24 cellular contexts compared by ENCODE assay signal in genomic region chr13:74316531-74316930, GRCh38.
DNase-seq lines count a peak whose midpoint lies in the region; ATAC-seq and TF ChIP-seq lines count a peak whose summit lies in the region.
"Had no signal": no experiment of that assay in that cellular context is flagged by ENCODE, and none has a peak within 500 bp of the region (broad histone marks: within the 10 kb centered on the region; RNA-seq: fewer than 3 reads in every experiment).

No MANE protein-coding gene starts in this region.

- TF ChIP-seq CTCF in IMR-90 (conservative IDR thresholded peaks at IDR 0.05; ENCODE audit: low read depth, low read length) = no peak

- H3K4me3 ChIP-seq in IMR-90 (ENCODE audit: insufficient read depth, low read depth, low read length) = no peak overlapping the region
- H3K4me3 ChIP-seq: smooth muscle cell, tibial artery had no signal

- H3K18ac ChIP-seq in IMR-90 (ENCODE audit: low read depth, low read length) = no peak overlapping the region

- H3K36me3 Mint-ChIP-seq in naive thymus-derived CD8-positive, alpha-beta T cell = peaks cover 0 to 14% (median 2%) of the 10 kb centered on the region in 3 donors
- H3K36me3 Mint-ChIP-seq: IgD-negative memory B cell had no signal

- no peak for TF ChIP-seq POLR2A in IMR-90 (IDR thresholded peaks at IDR 0.05; ENCODE audit: low read depth, low read length)

- no peak overlapping the region for H3K23ac ChIP-seq in IMR-90 (ENCODE audit: low read depth, low read length)

- POLR2A ChIA-PET in HEK293T (lab: Yijun Ruan, JAX) (interaction anchor here (0.8 to 1.4 kb wide), 3 partner anchors 8 to 184 kb away, joined by 3 to 7 read pairs (median 3); no protein-coding TSS in a partner anchor), IMR-90 (lab: Charles Lee; ENCODE audit: unreplicated experiment) (no interaction called here)
- POLR2A ChIA-PET in naive thymus-derived CD8-positive, alpha-beta T cell (lab: Charles Lee) = no interaction called here

- H2AK5ac ChIP-seq in IMR-90 (ENCODE audit: low read depth, low read length) = no peak overlapping the region

- no peak overlapping the region for H3K9ac ChIP-seq in IMR-90 (ENCODE audit: low read depth, low read length)

- no peak overlapping the region for H3K4me3 Mint-ChIP-seq in naive thymus-derived CD8-positive, alpha-beta T cell
- H3K4me3 Mint-ChIP-seq: activated B cell treated with CpG ODN at 0.5 μM for 24 hours; activated CD4-positive, alpha-beta memory T cell treated with anti-CD3 and anti-CD28 coated beads for 36 hours; IgD-negative memory B cell; T-helper 2 cell treated with Interferon-gamma antibody and Interleukin-4, amounts not matched to agents 5 μg/mL and 100 μg/mL, for 36 hours had no signal

- H2BK5ac ChIP-seq in IMR-90 (ENCODE audit: low read depth, low read length, poor library complexity, severe bottlenecking) = no peak overlapping the region

- dilution Hi-C loops in IMR-90 (cut with HindIII; ENCODE audit: low sequenced_read_pairs, unreplicated experiment) = no loop called here

- in situ Hi-C loops in IMR-90 (cut with MboI; ENCODE audit: low sequenced_read_pairs) = no loop called here

- H4K5ac ChIP-seq in IMR-90 (ENCODE audit: low read depth, low read length) = no peak overlapping the region

- intact Hi-C loops in IMR-90 (cut with micrococcal nuclease) = no loop called here

- no peak overlapping the region for H2BK15ac ChIP-seq in IMR-90 (ENCODE audit: low read depth, low read length)

- H2AFZ ChIP-seq in IMR-90 (replicated peaks; ENCODE audit: low read length, poor library complexity) = no peak overlapping the region

- no TSS peak for BruUV-seq in IMR-90 (replicated peaks; lab: Mats Ljungman, UMichigan)

- no peak overlapping the region for H2AK9ac ChIP-seq in IMR-90 (replicated peaks; ENCODE audit: low read depth, low read length, poor library complexity)

- no peak overlapping the region for H3K14ac ChIP-seq in IMR-90 (replicated peaks; ENCODE audit: low read depth, low read length)

- no peak overlapping the region for H3K56ac ChIP-seq in IMR-90 (ENCODE audit: extremely low read depth, insufficient read depth, low read length)

- CTCF ChIA-PET in HEK293T (lab: Yijun Ruan, JAX) (interaction anchor here (1.8 kb wide), 1 partner anchor 9 kb away, joined by 4 read pairs; no protein-coding TSS in a partner anchor), IMR-90 (lab: Yijun Ruan, JAX) (no interaction called here)

- H3K4ac ChIP-seq in IMR-90 (ENCODE audit: low read depth, low read length) = no peak overlapping the region

- H3K27me3 Mint-ChIP-seq in naive thymus-derived CD8-positive, alpha-beta T cell = no peaks in the 10 kb centered on the region
- H3K27me3 Mint-ChIP-seq: activated CD4-positive, alpha-beta memory T cell treated with anti-CD3 and anti-CD28 coated beads for 36 hours; IgD-negative memory B cell had no signal

- no CpG with 5 or more reads among the region's 1 CpG for WGBS in IMR-90 (ENCODE audit: extremely low coverage in 2 of 2, insufficient read length in 1 of 2), 2 experiments

- no peaks in the 10 kb centered on the region for H3K9me1 ChIP-seq in IMR-90 (ENCODE audit: insufficient read depth, low read length)

- no peak overlapping the region for H2BK120ac ChIP-seq in IMR-90 (ENCODE audit: low read depth, low read length)

- H3K9me3 Mint-ChIP-seq in naive thymus-derived CD8-positive, alpha-beta T cell = peaks cover 0 to 5% (median 0%) of the 10 kb centered on the region in 9 donors
- H3K9me3 Mint-ChIP-seq: T-helper 2 cell treated with Interferon-gamma antibody and Interleukin-4, amounts not matched to agents 5 μg/mL and 100 μg/mL, for 36 hours had no signal

- peaks cover 7 to 13% (median 9%) of the 10 kb centered on the region in 4 donors for H3K4me1 Mint-ChIP-seq in naive thymus-derived CD8-positive, alpha-beta T cell
- H3K4me1 Mint-ChIP-seq: activated B cell treated with CpG ODN at 0.5 μM for 24 hours had no signal

- H4K91ac ChIP-seq in IMR-90 (ENCODE audit: insufficient read depth, low read depth, low read length) = no peak overlapping the region

- no peaks in the 10 kb centered on the region for H3K4me1 ChIP-seq in IMR-90 (ENCODE audit: control insufficient read depth, insufficient read depth, low read length)
- H3K4me1 ChIP-seq: tibial artery had no signal

- ATAC-seq in IMR-90 (ENCODE audit: low read depth) (no peak), GM21367 (IDR thresholded peaks at IDR 0.05; ENCODE audit: unreplicated experiment) (no peak)
- peak; percentile 44 to 51 for ATAC-seq in naive thymus-derived CD8-positive, alpha-beta T cell
- ATAC-seq: left ventricle myocardium superior, SK-N-SH treated with all-trans-retinoic acid at 6 μM for 48 hours had no signal

- no peak overlapping the region for H2BK20ac ChIP-seq in IMR-90 (ENCODE audit: low read depth, low read length)

- H3K27ac ChIP-seq in IMR-90 (ENCODE audit: insufficient read depth, low read length) = no peak overlapping the region
- H3K27ac ChIP-seq: HL-60, tibial artery had no signal

- no peak for TF ChIP-seq RAD21 in IMR-90 (IDR thresholded peaks at IDR 0.05; ENCODE audit: low read length)

- H3K27me3 ChIP-seq in IMR-90 (ENCODE audit: control insufficient read depth, insufficient read depth, low read length) = no peaks in the 10 kb centered on the region
- H3K27me3 ChIP-seq: tibial artery had no signal

- no peaks in the 10 kb centered on the region for H3K79me1 ChIP-seq in IMR-90 (ENCODE audit: low read depth in 1 of 2, low read length in 2 of 2)

- no peak overlapping the region for H4K8ac ChIP-seq in IMR-90 (ENCODE audit: low read depth in 2 of 2, low read length in 2 of 2)

- H3K4me2 ChIP-seq in IMR-90 (ENCODE audit: low read depth, low read length) = no peak overlapping the region
- H3K4me2 ChIP-seq: smooth muscle cell had no signal

- H3K36me3 ChIP-seq in IMR-90 (ENCODE audit: control insufficient read depth, insufficient read depth, low read length) = no peaks in the 10 kb centered on the region
- H3K36me3 ChIP-seq: tibial artery had no signal

- no peaks in the 10 kb centered on the region for H4K20me1 ChIP-seq in IMR-90 (ENCODE audit: insufficient read depth, low read length)

- DNase-seq in HEK293T (ENCODE audit: extremely low spot score) (no peak), IMR-90 (peak; percentile 1), amniotic epithelial cell (ENCODE audit: low read depth) (peak; percentile 95), DMS53 treated with DMSO at 0.1 percent for 48 hours (lab: John Stamatoyannopoulos, UW; ENCODE audit: unreplicated experiment) (no peak), NCI-H526 treated with DMSO at 0.1 percent for 48 hours (lab: John Stamatoyannopoulos, UW) (no peak)
- peak in 2 of 10 donors; percentile 10 to 13 for DNase-seq in naive thymus-derived CD8-positive, alpha-beta T cell
- DNase-seq: activated B cell treated with CpG ODN at 0.5 μM for 24 hours; activated CD4-positive, alpha-beta memory T cell treated with anti-CD3 and anti-CD28 coated beads for 36 hours; activated naive CD4-positive, alpha-beta T cell; activated T-cell treated with anti-CD3 and anti-CD28 coated beads, Interleukin-2, amount 50 U/mL, for 1 hour; caudate nucleus; dermis blood vessel endothelial cell; DMS53; GOT3; left ventricle myocardium superior; NCI-H1694; stimulated activated naive CD4-positive, alpha-beta T cell treated with Interleukin-2 at 50 U/mL for 16 hours; tibial artery had no signal

- H3K9me3 ChIP-seq in IMR-90 (ENCODE audit: control insufficient read depth, insufficient read depth, low read length) = no peaks in the 10 kb centered on the region
- H3K9me3 ChIP-seq: tibial artery had no signal

- H3K27ac Mint-ChIP-seq in naive thymus-derived CD8-positive, alpha-beta T cell = peak overlapping the region in 3 of 10 donors; percentile 5 to 7 (median 7)
- H3K27ac Mint-ChIP-seq: activated B cell treated with CpG ODN at 0.5 μM for 24 hours; activated CD4-positive, alpha-beta memory T cell treated with anti-CD3 and anti-CD28 coated beads for 36 hours; IgD-negative memory B cell; T-helper 2 cell treated with Interferon-gamma antibody and Interleukin-4, amounts not matched to agents 5 μg/mL and 100 μg/mL, for 36 hours had no signal

TF ChIP-seq in HEK293T, 16 proteins besides CTCF, POLR2A, EP300 and RAD21:
- no peak for TF ChIP-seq ZNF384 (IDR thresholded peaks at IDR 0.05)
- TF ChIP-seq PKNOX1 (IDR thresholded peaks at IDR 0.05) = peak; percentile 43; the same call in 1 of the 2 replicates
TF ChIP-seq in HEK293T: peak in this region for 1.

TF ChIP-seq in IMR-90, 13 proteins besides CTCF, POLR2A, EP300 and RAD21 (continues in another document):
- TF ChIP-seq NFE2L2 (IDR thresholded peaks at IDR 0.05; ENCODE audit: low read depth, low read length) = no peak
- TF ChIP-seq MAZ (IDR thresholded peaks at IDR 0.05; ENCODE audit: borderline replicate concordance, low read depth, low read length) = no peak
- no peak for TF ChIP-seq MAFK (IDR thresholded peaks at IDR 0.05; ENCODE audit: low read depth, low read length)
- no peak for TF ChIP-seq ELK1 (IDR thresholded peaks at IDR 0.05; ENCODE audit: borderline replicate concordance, low read depth, low read length)
- no peak for TF ChIP-seq BHLHE40 (IDR thresholded peaks at IDR 0.05; ENCODE audit: low read depth, low read length)
- no peak for TF ChIP-seq CHD1 (IDR thresholded peaks at IDR 0.05; ENCODE audit: low read depth, low read length)
- no peak for TF ChIP-seq RFX5 (IDR thresholded peaks at IDR 0.05; ENCODE audit: low read depth, low read length)
- no peak for TF ChIP-seq SMC3 (IDR thresholded peaks at IDR 0.05; ENCODE audit: low read depth, low read length)
- TF ChIP-seq FOS (IDR thresholded peaks at IDR 0.05; ENCODE audit: low read depth, low read length) = no peak
- TF ChIP-seq RCOR1 (IDR thresholded peaks at IDR 0.05; ENCODE audit: insufficient replicate concordance, low read length) = no peak
- no peak for TF ChIP-seq MXI1 (IDR thresholded peaks at IDR 0.05; ENCODE audit: borderline replicate concordance, low read depth, low read length)
- no peak for TF ChIP-seq USF2 (IDR thresholded peaks at IDR 0.05; ENCODE audit: low read depth, low read length)

Comparison
In these comparisons a context has a peak if more than half of its experiments do, and no peak if none do; other contexts are left out.
1. DNase-seq: peak in IMR-90 (single experiment) and amniotic epithelial cell (single experiment); none in HEK293T (single experiment), DMS53 treated with DMSO at 0.1 percent for 48 hours (single experiment) and NCI-H526 treated with DMSO at 0.1 percent for 48 hours (single experiment).
2. ATAC-seq: peak in naive thymus-derived CD8-positive, alpha-beta T cell (2 of 2); none in IMR-90 (single experiment) and GM21367 (single experiment).